Comparison of ENCODE assay signal across 1 cellular context in the genomic region with DNA sequence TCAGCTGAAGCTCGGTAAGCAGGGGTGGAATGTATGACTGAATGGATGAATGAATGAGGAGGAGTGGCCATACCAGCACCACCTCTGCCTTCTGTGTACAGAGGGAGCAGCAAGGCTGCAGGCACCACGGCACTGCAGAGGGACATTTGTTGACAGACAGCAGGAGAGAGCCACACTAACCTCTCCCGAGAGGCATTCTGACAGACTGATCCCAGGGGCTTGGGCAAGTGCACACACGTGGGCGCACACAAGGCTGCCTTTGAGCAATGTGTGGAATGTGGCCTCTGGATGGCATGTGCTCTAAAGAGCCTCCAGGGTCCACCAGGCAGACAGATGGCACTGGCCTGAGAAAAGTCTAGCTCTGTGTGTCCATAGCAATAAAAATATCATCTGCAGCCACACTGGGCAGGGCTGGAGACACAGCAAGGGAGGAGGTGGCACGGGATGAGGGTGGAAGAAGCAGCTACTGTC.
TF ChIP-seq lines count a peak whose summit lies in the region.

No MANE protein-coding gene starts in this region.

TF ChIP-seq in HepG2, 621 proteins besides CTCF, POLR2A, EP300 and RAD21 (continued from another document and continues in another):
- TF ChIP-seq THYN1 (CRISPR knock-in tag; IDR thresholded peaks at IDR 0.05; ENCODE audit: borderline replicate concordance, low read depth) (no peak), ZNF562 (CRISPR knock-in tag; IDR thresholded peaks at IDR 0.05; ENCODE audit: borderline replicate concordance) (no peak), HNF4G (IDR thresholded peaks at IDR 0.05; ENCODE audit: borderline replicate concordance, low read depth, low read length) (no peak), HNF4G (CRISPR knock-in tag; IDR thresholded peaks at IDR 0.05; ENCODE audit: borderline replicate concordance, low read depth) (no peak), SCMH1 (CRISPR knock-in tag; IDR thresholded peaks at IDR 0.05; ENCODE audit: borderline replicate concordance) (no peak), ZNF337 (CRISPR knock-in tag; IDR thresholded peaks at IDR 0.05; ENCODE audit: borderline replicate concordance, low read depth) (no peak), HOXA9 (CRISPR knock-in tag; IDR thresholded peaks at IDR 0.05; ENCODE audit: borderline replicate concordance) (no peak), TAF15 (IDR thresholded peaks at IDR 0.05; ENCODE audit: low read depth, low read length, poor library complexity, severe bottlenecking) (no peak), ZBTB37 (CRISPR knock-in tag; IDR thresholded peaks at IDR 0.05) (no peak), GMEB1 (CRISPR knock-in tag; IDR thresholded peaks at IDR 0.05; ENCODE audit: borderline replicate concordance) (no peak), MAZ (IDR thresholded peaks at IDR 0.05; ENCODE audit: borderline replicate concordance, low read depth, low read length) (no peak), MAZ (CRISPR knock-in tag; IDR thresholded peaks at IDR 0.05; ENCODE audit: low read depth) (no peak), ZBTB40 (IDR thresholded peaks at IDR 0.05) (no peak), ZBTB40 (CRISPR knock-in tag; IDR thresholded peaks at IDR 0.05) (no peak)
- TF ChIP-seq, protein P1, sequence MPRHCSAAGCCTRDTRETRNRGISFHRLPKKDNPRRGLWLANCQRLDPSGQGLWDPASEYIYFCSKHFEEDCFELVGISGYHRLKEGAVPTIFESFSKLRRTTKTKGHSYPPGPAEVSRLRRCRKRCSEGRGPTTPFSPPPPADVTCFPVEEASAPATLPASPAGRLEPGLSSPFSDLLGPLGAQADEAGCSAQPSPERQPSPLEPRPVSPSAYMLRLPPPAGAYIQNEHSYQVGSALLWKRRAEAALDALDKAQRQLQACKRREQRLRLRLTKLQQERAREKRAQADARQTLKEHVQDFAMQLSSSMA (CRISPR knock-in tag; IDR thresholded peaks at IDR 0.05) = no peak
- TF ChIP-seq, protein P2, sequence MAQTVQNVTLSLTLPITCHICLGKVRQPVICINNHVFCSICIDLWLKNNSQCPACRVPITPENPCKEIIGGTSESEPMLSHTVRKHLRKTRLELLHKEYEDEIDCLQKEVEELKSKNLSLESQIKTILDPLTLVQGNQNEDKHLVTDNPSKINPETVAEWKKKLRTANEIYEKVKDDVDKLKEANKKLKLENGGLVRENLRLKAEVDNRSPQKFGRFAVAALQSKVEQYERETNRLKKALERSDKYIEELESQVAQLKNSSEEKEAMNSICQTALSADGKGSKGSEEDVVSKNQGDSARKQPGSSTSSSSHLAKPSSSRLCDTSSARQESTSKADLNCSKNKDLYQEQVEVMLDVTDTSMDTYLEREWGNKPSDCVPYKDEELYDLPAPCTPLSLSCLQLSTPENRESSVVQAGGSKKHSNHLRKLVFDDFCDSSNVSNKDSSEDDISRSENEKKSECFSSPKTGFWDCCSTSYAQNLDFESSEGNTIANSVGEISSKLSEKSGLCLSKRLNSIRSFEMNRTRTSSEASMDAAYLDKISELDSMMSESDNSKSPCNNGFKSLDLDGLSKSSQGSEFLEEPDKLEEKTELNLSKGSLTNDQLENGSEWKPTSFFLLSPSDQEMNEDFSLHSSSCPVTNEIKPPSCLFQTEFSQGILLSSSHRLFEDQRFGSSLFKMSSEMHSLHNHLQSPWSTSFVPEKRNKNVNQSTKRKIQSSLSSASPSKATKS (CRISPR knock-in tag; IDR thresholded peaks at IDR 0.05) = no peak
- TF ChIP-seq, protein P3, sequence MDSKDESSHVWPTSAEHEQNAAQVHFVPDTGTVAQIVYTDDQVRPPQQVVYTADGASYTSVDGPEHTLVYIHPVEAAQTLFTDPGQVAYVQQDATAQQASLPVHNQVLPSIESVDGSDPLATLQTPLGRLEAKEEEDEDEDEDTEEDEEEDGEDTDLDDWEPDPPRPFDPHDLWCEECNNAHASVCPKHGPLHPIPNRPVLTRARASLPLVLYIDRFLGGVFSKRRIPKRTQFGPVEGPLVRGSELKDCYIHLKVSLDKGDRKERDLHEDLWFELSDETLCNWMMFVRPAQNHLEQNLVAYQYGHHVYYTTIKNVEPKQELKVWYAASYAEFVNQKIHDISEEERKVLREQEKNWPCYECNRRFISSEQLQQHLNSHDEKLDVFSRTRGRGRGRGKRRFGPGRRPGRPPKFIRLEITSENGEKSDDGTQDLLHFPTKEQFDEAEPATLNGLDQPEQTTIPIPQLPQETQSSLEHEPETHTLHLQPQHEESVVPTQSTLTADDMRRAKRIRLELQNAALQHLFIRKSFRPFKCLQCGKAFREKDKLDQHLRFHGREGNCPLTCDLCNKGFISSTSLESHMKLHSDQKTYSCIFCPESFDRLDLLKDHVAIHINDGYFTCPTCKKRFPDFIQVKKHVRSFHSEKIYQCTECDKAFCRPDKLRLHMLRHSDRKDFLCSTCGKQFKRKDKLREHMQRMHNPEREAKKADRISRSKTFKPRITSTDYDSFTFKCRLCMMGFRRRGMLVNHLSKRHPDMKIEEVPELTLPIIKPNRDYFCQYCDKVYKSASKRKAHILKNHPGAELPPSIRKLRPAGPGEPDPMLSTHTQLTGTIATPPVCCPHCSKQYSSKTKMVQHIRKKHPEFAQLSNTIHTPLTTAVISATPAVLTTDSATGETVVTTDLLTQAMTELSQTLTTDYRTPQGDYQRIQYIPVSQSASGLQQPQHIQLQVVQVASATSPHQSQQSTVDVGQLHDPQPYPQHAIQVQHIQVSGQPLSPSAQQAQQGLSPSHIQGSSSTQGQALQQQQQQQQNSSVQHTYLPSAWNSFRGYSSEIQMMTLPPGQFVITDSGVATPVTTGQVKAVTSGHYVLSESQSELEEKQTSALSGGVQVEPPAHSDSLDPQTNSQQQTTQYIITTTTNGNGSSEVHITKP (CRISPR knock-in tag; IDR thresholded peaks at IDR 0.05; ENCODE audit: low read depth) = no peak
- TF ChIP-seq, protein P4, sequence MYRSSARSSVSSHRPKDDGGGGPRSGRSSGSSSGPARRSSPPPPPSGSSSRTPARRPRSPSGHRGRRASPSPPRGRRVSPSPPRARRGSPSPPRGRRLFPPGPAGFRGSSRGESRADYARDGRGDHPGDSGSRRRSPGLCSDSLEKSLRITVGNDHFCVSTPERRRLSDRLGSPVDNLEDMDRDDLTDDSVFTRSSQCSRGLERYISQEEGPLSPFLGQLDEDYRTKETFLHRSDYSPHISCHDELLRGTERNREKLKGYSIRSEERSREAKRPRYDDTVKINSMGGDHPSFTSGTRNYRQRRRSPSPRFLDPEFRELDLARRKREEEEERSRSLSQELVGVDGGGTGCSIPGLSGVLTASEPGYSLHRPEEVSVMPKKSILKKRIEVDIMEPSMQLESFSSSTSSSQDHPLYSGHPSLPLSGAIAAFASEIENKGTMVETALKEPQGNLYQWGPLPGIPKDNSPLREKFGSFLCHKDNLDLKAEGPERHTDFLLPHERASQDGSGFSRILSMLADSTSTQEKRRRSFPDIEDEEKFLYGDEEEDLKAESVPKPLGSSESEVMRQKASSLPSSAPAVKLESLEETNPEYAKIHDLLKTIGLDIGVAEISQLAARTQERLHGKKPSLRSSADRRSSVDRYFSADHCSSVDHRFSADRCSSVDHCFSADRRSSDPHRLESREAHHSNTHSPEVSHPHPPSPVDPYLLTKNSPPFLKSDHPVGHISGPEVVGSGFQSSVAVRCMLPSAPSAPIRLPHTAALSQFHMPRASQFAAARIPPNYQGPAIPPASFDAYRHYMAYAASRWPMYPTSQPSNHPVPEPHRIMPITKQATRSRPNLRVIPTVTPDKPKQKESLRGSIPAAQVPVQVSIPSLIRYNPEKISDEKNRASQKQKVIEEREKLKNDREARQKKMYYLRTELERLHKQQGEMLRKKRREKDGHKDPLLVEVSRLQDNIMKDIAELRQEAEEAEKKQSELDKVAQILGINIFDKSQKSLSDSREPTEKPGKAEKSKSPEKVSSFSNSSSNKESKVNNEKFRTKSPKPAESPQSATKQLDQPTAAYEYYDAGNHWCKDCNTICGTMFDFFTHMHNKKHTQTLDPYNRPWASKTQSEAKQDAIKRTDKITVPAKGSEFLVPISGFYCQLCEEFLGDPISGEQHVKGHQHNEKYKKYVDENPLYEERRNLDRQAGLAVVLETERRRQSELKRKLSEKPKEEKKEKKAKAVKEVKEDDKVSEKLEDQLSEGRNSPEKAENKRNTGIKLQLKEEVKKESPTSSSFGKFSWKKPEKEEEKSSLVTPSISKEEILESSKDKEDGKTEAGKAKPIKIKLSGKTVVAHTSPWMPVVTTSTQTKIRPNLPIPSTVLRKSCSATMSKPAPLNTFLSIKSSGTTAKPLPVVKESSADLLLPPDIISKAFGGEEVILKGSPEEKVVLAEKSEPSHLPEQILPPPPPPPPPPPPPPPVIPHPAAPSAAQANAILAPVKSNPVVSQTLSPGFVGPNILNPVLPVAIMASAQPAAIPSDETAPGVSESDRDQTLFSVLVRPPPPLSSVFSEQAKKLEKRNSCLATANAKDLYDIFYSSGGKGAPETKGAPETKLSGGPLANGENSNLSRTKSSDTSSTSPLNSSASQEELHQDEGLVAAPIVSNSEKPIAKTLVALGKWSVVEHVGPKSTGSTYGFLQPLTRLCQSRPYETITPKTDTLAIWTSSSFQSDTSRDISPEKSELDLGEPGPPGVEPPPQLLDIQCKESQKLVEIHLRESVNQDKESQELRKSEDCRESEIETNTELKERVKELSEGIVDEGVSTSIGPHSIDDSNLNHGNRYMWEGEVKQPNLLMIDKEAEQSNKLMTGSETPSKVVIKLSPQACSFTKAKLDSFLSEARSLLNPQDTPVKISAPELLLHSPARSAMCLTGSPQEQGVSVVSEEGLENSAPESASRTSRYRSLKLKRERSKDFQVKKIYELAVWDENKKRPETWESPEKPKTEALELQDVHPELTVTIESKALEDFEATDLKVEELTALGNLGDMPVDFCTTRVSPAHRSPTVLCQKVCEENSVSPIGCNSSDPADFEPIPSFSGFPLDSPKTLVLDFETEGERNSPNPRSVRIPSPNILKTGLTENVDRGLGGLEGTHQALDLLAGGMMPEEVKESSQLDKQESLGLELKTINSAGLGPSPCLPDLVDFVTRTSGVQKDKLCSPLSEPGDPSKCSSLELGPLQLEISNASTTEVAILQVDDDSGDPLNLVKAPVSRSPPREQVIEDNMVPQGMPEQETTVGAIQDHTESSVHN (CRISPR knock-in tag; IDR thresholded peaks at IDR 0.05) = no peak
